In genomic region chr20:34562643-34563042, GRCh38 we compare ENCODE assay signal across 9 cellular contexts. TPM values are rescaled to one million over a fixed set of nuclear protein-coding genes. Genes with fewer than 3 reads are reported as not detected.
DNase-seq lines count a peak whose midpoint lies in the region; ATAC-seq, FAIRE-seq and TF ChIP-seq lines count a peak whose summit lies in the region.
"Had no signal": no experiment of that assay in that cellular context is flagged by ENCODE, and none has a peak within 500 bp of the region (broad histone marks: within the 10 kb centered on the region; RNA-seq: fewer than 3 reads in every experiment).

No MANE protein-coding gene starts in this region.

- H3K4me3 ChIP-seq in bronchial epithelial cell (ENCODE audit: low read depth, low read length), result no peak overlapping the region
- H3K4me3 ChIP-seq: BLaER1 had no signal

- no peak for ATAC-seq in HG02623 (IDR thresholded peaks at IDR 0.05; ENCODE audit: unreplicated experiment)

- peak; percentile 24; the same call in 1 of the 2 replicates for TF ChIP-seq CTCF in LNCAP (IDR thresholded peaks at IDR 0.05)
- peak; percentile 23 for TF ChIP-seq CTCF in bronchial epithelial cell (IDR thresholded peaks at IDR 0.05; ENCODE audit: insufficient read depth, low read length, severe bottlenecking)

- no peaks in the 10 kb centered on the region for H3K36me3 ChIP-seq in bronchial epithelial cell (ENCODE audit: control insufficient read depth, insufficient read depth, low read length)

- no peaks in the 10 kb centered on the region for H3K27me3 ChIP-seq in bronchial epithelial cell (ENCODE audit: control insufficient read depth, insufficient read depth, low read length)

- DNase-seq in NCI-H2227 (lab: John Stamatoyannopoulos, UW; ENCODE audit: unreplicated experiment), result peak; percentile 39
- no peak for DNase-seq in NCI-H2227 treated with DMSO at 0.1 percent for 48 hours (lab: John Stamatoyannopoulos, UW)
- DNase-seq in bronchial epithelial cell (ENCODE audit: low read depth), result no peak
- peak; percentile 54 for DNase-seq in retina
- no peak for DNase-seq in HK-2 (ENCODE audit: unreplicated experiment)
- DNase-seq in NK-92 treated with Interleukin-12 subunit alpha and Interleukin-12 subunit beta, amount 100 ng/mL, for 24 hours (lab: John Stamatoyannopoulos, UW), result no peak

- FAIRE-seq in bronchial epithelial cell (lab: Jason Lieb, UNC), result no peak

RNA-seq across cellular contexts. Expression of gene MAP1LC3A, which starts 4.1 kb away (rescaled TPM):
- total RNA-seq in bronchial epithelial cell, result 6.6 and 12.7 TPM in 2 replicates

RNA-seq across cellular contexts. Expression of gene DYNLRB1, which starts 46.4 kb away (rescaled TPM):
- total RNA-seq in bronchial epithelial cell, result 12.6 and 34.3 TPM in 2 replicates

Comparison
In these comparisons a context has a peak if more than half of its experiments do, and no peak if none do; other contexts are left out.
1. DNase-seq: peak in NCI-H2227 (single experiment) and retina (single experiment); none in NCI-H2227 treated with DMSO at 0.1 percent for 48 hours (single experiment), bronchial epithelial cell (single experiment), HK-2 (single experiment) and NK-92 treated with Interleukin-12 subunit alpha and Interleukin-12 subunit beta, amount 100 ng/mL, for 24 hours (single experiment).